In the genomic region with DNA sequence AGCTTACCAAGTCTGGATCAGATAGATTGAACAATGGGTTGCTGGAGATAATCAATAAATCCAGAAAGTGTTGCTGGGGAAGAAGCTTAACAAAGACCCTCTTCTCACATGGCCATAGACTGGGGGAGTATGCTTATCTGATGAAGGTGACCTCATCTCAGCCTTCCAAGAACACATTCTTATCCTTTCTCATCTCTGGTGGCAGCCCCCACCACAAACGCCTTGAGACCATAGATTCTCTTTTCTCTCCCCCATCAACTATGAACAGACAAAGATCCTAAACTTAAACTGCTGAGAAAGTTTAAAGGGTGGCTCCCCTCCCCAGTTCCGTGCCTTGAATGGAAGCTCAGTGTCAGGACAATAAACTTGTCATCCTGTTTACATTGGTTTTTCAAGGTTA, we compare ENCODE assay signal across 1 cellular context.
A peak's percentile ranks its signal among the peaks of the same experiment; 100 is the strongest.
TF ChIP-seq lines count a peak whose summit lies in the region.

No MANE protein-coding gene starts in this region.

TF ChIP-seq in K562, 482 proteins besides CTCF, POLR2A, EP300 and RAD21 (continued from another document and continues in another):
- TF ChIP-seq, protein P1, sequence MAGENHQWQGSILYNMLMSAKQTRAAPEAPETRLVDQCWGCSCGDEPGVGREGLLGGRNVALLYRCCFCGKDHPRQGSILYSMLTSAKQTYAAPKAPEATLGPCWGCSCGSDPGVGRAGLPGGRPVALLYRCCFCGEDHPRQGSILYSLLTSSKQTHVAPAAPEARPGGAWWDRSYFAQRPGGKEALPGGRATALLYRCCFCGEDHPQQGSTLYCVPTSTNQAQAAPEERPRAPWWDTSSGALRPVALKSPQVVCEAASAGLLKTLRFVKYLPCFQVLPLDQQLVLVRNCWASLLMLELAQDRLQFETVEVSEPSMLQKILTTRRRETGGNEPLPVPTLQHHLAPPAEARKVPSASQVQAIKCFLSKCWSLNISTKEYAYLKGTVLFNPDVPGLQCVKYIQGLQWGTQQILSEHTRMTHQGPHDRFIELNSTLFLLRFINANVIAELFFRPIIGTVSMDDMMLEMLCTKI (IDR thresholded peaks at IDR 0.05; ENCODE audit: partially characterized antibody): no peak
- TF ChIP-seq ZBTB17 (CRISPR knock-in tag; IDR thresholded peaks at IDR 0.05): 0 out of 2 replicates have a peak, but pooled peaks have one; percentile 16
- TF ChIP-seq PTBP1 (IDR thresholded peaks at IDR 0.05; ENCODE audit: low read depth, low read length): no peak
- TF ChIP-seq JUN (IDR thresholded peaks at IDR 0.05; ENCODE audit: borderline replicate concordance, low read depth, low read length): peak; percentile 68
- no peak for TF ChIP-seq JUN (CRISPR knock-in tag; IDR thresholded peaks at IDR 0.05; ENCODE audit: borderline replicate concordance)
- TF ChIP-seq ZNF436 (CRISPR knock-in tag; IDR thresholded peaks at IDR 0.05): no peak
- TF ChIP-seq STAG1 (CRISPR knock-in tag; IDR thresholded peaks at IDR 0.05; ENCODE audit: borderline replicate concordance): no peak
- TF ChIP-seq CREM (IDR thresholded peaks at IDR 0.05; ENCODE audit: low read depth): peak; percentile 61; the same call in 1 of the 2 replicates
- 0 out of 2 replicates have a peak, but pooled peaks have one; percentile 9 for TF ChIP-seq TEAD2 (tag; IDR thresholded peaks at IDR 0.05)
- TF ChIP-seq ATF1 (CRISPR knock-in tag; IDR thresholded peaks at IDR 0.05): no peak
- TF ChIP-seq ATF1 (tag; IDR thresholded peaks at IDR 0.05): peak; percentile 51; the same call in 1 of the 2 replicates
- TF ChIP-seq, protein P2, sequence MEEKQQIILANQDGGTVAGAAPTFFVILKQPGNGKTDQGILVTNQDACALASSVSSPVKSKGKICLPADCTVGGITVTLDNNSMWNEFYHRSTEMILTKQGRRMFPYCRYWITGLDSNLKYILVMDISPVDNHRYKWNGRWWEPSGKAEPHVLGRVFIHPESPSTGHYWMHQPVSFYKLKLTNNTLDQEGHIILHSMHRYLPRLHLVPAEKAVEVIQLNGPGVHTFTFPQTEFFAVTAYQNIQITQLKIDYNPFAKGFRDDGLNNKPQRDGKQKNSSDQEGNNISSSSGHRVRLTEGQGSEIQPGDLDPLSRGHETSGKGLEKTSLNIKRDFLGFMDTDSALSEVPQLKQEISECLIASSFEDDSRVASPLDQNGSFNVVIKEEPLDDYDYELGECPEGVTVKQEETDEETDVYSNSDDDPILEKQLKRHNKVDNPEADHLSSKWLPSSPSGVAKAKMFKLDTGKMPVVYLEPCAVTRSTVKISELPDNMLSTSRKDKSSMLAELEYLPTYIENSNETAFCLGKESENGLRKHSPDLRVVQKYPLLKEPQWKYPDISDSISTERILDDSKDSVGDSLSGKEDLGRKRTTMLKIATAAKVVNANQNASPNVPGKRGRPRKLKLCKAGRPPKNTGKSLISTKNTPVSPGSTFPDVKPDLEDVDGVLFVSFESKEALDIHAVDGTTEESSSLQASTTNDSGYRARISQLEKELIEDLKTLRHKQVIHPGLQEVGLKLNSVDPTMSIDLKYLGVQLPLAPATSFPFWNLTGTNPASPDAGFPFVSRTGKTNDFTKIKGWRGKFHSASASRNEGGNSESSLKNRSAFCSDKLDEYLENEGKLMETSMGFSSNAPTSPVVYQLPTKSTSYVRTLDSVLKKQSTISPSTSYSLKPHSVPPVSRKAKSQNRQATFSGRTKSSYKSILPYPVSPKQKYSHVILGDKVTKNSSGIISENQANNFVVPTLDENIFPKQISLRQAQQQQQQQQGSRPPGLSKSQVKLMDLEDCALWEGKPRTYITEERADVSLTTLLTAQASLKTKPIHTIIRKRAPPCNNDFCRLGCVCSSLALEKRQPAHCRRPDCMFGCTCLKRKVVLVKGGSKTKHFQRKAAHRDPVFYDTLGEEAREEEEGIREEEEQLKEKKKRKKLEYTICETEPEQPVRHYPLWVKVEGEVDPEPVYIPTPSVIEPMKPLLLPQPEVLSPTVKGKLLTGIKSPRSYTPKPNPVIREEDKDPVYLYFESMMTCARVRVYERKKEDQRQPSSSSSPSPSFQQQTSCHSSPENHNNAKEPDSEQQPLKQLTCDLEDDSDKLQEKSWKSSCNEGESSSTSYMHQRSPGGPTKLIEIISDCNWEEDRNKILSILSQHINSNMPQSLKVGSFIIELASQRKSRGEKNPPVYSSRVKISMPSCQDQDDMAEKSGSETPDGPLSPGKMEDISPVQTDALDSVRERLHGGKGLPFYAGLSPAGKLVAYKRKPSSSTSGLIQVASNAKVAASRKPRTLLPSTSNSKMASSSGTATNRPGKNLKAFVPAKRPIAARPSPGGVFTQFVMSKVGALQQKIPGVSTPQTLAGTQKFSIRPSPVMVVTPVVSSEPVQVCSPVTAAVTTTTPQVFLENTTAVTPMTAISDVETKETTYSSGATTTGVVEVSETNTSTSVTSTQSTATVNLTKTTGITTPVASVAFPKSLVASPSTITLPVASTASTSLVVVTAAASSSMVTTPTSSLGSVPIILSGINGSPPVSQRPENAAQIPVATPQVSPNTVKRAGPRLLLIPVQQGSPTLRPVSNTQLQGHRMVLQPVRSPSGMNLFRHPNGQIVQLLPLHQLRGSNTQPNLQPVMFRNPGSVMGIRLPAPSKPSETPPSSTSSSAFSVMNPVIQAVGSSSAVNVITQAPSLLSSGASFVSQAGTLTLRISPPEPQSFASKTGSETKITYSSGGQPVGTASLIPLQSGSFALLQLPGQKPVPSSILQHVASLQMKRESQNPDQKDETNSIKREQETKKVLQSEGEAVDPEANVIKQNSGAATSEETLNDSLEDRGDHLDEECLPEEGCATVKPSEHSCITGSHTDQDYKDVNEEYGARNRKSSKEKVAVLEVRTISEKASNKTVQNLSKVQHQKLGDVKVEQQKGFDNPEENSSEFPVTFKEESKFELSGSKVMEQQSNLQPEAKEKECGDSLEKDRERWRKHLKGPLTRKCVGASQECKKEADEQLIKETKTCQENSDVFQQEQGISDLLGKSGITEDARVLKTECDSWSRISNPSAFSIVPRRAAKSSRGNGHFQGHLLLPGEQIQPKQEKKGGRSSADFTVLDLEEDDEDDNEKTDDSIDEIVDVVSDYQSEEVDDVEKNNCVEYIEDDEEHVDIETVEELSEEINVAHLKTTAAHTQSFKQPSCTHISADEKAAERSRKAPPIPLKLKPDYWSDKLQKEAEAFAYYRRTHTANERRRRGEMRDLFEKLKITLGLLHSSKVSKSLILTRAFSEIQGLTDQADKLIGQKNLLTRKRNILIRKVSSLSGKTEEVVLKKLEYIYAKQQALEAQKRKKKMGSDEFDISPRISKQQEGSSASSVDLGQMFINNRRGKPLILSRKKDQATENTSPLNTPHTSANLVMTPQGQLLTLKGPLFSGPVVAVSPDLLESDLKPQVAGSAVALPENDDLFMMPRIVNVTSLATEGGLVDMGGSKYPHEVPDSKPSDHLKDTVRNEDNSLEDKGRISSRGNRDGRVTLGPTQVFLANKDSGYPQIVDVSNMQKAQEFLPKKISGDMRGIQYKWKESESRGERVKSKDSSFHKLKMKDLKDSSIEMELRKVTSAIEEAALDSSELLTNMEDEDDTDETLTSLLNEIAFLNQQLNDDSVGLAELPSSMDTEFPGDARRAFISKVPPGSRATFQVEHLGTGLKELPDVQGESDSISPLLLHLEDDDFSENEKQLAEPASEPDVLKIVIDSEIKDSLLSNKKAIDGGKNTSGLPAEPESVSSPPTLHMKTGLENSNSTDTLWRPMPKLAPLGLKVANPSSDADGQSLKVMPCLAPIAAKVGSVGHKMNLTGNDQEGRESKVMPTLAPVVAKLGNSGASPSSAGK (IDR thresholded peaks at IDR 0.05): no peak
- peak; percentile 70 for TF ChIP-seq SMAD4 (CRISPR knock-in tag; conservative IDR thresholded peaks at IDR 0.05)
- TF ChIP-seq ATF3 (IDR thresholded peaks at IDR 0.05): peak; percentile 84
- TF ChIP-seq ATF3 (CRISPR knock-in tag; conservative IDR thresholded peaks at IDR 0.05): no peak
- TF ChIP-seq ZFP36 (IDR thresholded peaks at IDR 0.05; ENCODE audit: low read depth, low read length, partially characterized antibody): no peak
- peak; percentile 46 for TF ChIP-seq CCNT2 (IDR thresholded peaks at IDR 0.05; ENCODE audit: borderline replicate concordance, extremely low read depth, insufficient read length, low read depth, low read length)
- TF ChIP-seq ZNF143 (CRISPR knock-in tag; IDR thresholded peaks at IDR 0.05): no peak
- TF ChIP-seq ATF7 (IDR thresholded peaks at IDR 0.05): peak; percentile 95
- no peak for TF ChIP-seq RFX7 (CRISPR knock-in tag; IDR thresholded peaks at IDR 0.05)
- TF ChIP-seq DIDO1 (tag; IDR thresholded peaks at IDR 0.05; ENCODE audit: low read depth): no peak
- no peak for TF ChIP-seq NCOA2 (IDR thresholded peaks at IDR 0.05; ENCODE audit: partially characterized antibody in 2 of 2)
- peak; percentile 42 for TF ChIP-seq HMGN3 (IDR thresholded peaks at IDR 0.05; ENCODE audit: borderline replicate concordance, extremely low read depth, insufficient read length, low read depth, low read length)
- TF ChIP-seq MIER1 (IDR thresholded peaks at IDR 0.05; ENCODE audit: low read depth): no peak
- TF ChIP-seq TAF7 (tag; IDR thresholded peaks at IDR 0.05): no peak
- peak; percentile 56; the same call in 1 of the 2 replicates for TF ChIP-seq FOSL1 (tag; conservative IDR thresholded peaks at IDR 0.05)
- TF ChIP-seq ILK (tag; IDR thresholded peaks at IDR 0.05; ENCODE audit: borderline replicate concordance, low read depth): no peak
- TF ChIP-seq, protein P3, sequence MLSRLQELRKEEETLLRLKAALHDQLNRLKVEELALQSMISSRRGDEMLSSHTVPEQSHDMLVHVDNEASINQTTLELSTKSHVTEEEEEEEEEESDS (CRISPR knock-in tag; IDR thresholded peaks at IDR 0.05): no peak
- TF ChIP-seq HDAC1 (IDR thresholded peaks at IDR 0.05): peak in 1 of 2 experiments; percentile 50; a peak in 1 of 4 replicates
- no peak for TF ChIP-seq ID3 (CRISPR knock-in tag; IDR thresholded peaks at IDR 0.05)
- no peak for TF ChIP-seq ID3 (tag; IDR thresholded peaks at IDR 0.05)
- TF ChIP-seq, protein P4, sequence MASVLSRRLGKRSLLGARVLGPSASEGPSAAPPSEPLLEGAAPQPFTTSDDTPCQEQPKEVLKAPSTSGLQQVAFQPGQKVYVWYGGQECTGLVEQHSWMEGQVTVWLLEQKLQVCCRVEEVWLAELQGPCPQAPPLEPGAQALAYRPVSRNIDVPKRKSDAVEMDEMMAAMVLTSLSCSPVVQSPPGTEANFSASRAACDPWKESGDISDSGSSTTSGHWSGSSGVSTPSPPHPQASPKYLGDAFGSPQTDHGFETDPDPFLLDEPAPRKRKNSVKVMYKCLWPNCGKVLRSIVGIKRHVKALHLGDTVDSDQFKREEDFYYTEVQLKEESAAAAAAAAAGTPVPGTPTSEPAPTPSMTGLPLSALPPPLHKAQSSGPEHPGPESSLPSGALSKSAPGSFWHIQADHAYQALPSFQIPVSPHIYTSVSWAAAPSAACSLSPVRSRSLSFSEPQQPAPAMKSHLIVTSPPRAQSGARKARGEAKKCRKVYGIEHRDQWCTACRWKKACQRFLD (CRISPR knock-in tag; IDR thresholded peaks at IDR 0.05): peak; percentile 32; the same call in 1 of the 2 replicates
- TF ChIP-seq MECOM (CRISPR knock-in tag; IDR thresholded peaks at IDR 0.05): no peak
- peak; percentile 20 for TF ChIP-seq MEIS2 (IDR thresholded peaks at IDR 0.05; ENCODE audit: partially characterized antibody)
- peak in 1 of 2 experiments; percentile 79; a peak in 2 of 4 replicates for TF ChIP-seq MAZ (CRISPR knock-in tag; conservative IDR thresholded peaks at IDR 0.05 in 1 of 2, IDR thresholded peaks at IDR 0.05 in 1 of 2)
- peak; percentile 73 for TF ChIP-seq CBFA2T2 (conservative IDR thresholded peaks at IDR 0.05)
- TF ChIP-seq NEUROD1 (IDR thresholded peaks at IDR 0.05; ENCODE audit: borderline replicate concordance, low read depth, low read length, partially characterized antibody): peak; percentile 57
- peak; percentile 66 for TF ChIP-seq HDAC3 (IDR thresholded peaks at IDR 0.05; ENCODE audit: borderline replicate concordance, partially characterized antibody)
- TF ChIP-seq CREB1 (IDR thresholded peaks at IDR 0.05): no peak
- TF ChIP-seq CREB1 (CRISPR knock-in tag; IDR thresholded peaks at IDR 0.05): no peak
- peak; percentile 56 for TF ChIP-seq NCOR1 (IDR thresholded peaks at IDR 0.05)
- TF ChIP-seq SMARCE1 (IDR thresholded peaks at IDR 0.05): peak; percentile 89
- TF ChIP-seq POLR2AphosphoS5 (IDR thresholded peaks at IDR 0.05; ENCODE audit: control insufficient read depth, insufficient read depth, low read depth, low read length): peak; percentile 67; the same call in 1 of the 2 replicates
- 0 out of 2 replicates have a peak, but pooled peaks have one; percentile 47 for TF ChIP-seq ZNF175 (CRISPR knock-in tag; IDR thresholded peaks at IDR 0.05; ENCODE audit: low read depth)
- TF ChIP-seq, protein P5, sequence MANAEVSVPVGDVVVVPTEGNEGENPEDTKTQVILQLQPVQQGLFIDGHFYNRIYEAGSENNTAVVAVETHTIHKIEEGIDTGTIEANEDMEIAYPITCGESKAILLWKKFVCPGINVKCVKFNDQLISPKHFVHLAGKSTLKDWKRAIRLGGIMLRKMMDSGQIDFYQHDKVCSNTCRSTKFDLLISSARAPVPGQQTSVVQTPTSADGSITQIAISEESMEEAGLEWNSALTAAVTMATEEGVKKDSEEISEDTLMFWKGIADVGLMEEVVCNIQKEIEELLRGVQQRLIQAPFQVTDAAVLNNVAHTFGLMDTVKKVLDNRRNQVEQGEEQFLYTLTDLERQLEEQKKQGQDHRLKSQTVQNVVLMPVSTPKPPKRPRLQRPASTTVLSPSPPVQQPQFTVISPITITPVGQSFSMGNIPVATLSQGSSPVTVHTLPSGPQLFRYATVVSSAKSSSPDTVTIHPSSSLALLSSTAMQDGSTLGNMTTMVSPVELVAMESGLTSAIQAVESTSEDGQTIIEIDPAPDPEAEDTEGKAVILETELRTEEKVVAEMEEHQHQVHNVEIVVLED (CRISPR knock-in tag; IDR thresholded peaks at IDR 0.05): no peak
- no peak for TF ChIP-seq NR2C2 (CRISPR knock-in tag; IDR thresholded peaks at IDR 0.05)
- no peak for TF ChIP-seq NR2C2 (tag; IDR thresholded peaks at IDR 0.05)
